27 cellular contexts compared by ENCODE assay signal in the genomic region with DNA sequence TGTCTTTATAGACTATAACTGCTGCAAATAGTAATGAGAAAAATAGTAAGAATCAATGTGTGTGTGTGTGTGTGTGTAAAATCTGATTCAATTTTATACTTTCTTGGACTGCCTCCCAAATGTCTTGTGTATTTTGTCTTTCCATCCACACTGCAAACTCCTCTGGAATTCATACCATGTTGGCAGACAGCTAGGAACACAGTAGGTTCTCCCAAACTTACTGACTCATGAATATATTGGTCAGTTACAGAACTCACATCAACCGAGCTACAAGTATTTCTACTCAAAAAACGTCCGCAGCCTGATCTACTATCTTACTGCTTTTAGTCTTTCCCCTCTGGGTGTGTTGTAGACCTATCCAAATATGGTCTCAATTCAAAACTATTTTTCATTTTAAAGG.
DNase-seq lines count a peak whose midpoint lies in the region; ATAC-seq and TF ChIP-seq lines count a peak whose summit lies in the region.
"Had no signal": no experiment of that assay in that cellular context is flagged by ENCODE, and none has a peak within 500 bp of the region (broad histone marks: within the 10 kb centered on the region; RNA-seq: fewer than 3 reads in every experiment).

No MANE protein-coding gene starts in this region.

- dilution Hi-C loops in mammary epithelial cell (cut with HindIII; ENCODE audit: low sequenced_read_pairs): no loop called here

- H3K4me2 ChIP-seq in mammary epithelial cell (ENCODE audit: insufficient read depth, low read depth, low read length): no peak overlapping the region
- H3K4me2 ChIP-seq in PC-3 (ENCODE audit: low read length): no peak overlapping the region

- H3K27ac ChIP-seq in mammary epithelial cell (ENCODE audit: insufficient read depth, low read depth, low read length) (no peak overlapping the region), breast epithelium (no peak overlapping the region), PC-3 (ENCODE audit: low read length) (no peak overlapping the region)
- H3K27ac ChIP-seq: 22Rv1, GM23248, Peyer's patch, SJCRH30 had no signal

- in situ Hi-C loops in mammary epithelial cell (cut with MboI; ENCODE audit: low sequenced_read_pairs in 2 of 2): no loop called here

- H3K9ac ChIP-seq in mammary epithelial cell (ENCODE audit: insufficient read depth, low read length) (no peak overlapping the region), PC-3 (ENCODE audit: low read length) (no peak overlapping the region)
- H3K9ac ChIP-seq: GM23248 had no signal

- H3K4me3 ChIP-seq in mammary epithelial cell (replicated peaks in 1 of 3; ENCODE audit: insufficient read depth in 1 of 3, low read depth in 2 of 3, low read length in 3 of 3) (no peak overlapping the region), breast epithelium (no peak overlapping the region), PC-3 (ENCODE audit: low read length) (no peak overlapping the region)
- H3K4me3 ChIP-seq: GM23248, Peyer's patch, SJCRH30 had no signal

- H3K9me3 ChIP-seq in mammary epithelial cell (replicated peaks; ENCODE audit: insufficient read depth, low read length): no peaks in the 10 kb centered on the region
- no peaks in the 10 kb centered on the region for H3K9me3 ChIP-seq in breast epithelium
- no peaks in the 10 kb centered on the region for H3K9me3 ChIP-seq in PC-3 (ENCODE audit: low read length)
- H3K9me3 ChIP-seq: BE2C, Peyer's patch, SJCRH30 had no signal

- H4K20me1 ChIP-seq in mammary epithelial cell (ENCODE audit: insufficient read depth, low read length) (no peaks in the 10 kb centered on the region), PC-3 (ENCODE audit: low read length) (no peaks in the 10 kb centered on the region)

- H3F3A ChIP-seq in PC-3 (ENCODE audit: low read length, unreplicated experiment): no peaks in the 10 kb centered on the region

- 40% methylated on average over 3 of the region's 3 CpGs for WGBS in mammary epithelial cell (ENCODE audit: low coverage, missing lambda C conversion rate)

- TF ChIP-seq POLR2A in breast epithelium (IDR thresholded peaks at IDR 0.05): no peak

- H3K4me1 ChIP-seq in mammary epithelial cell (ENCODE audit: insufficient read depth, low read length): no peaks in the 10 kb centered on the region
- H3K4me1 ChIP-seq in breast epithelium: no peaks in the 10 kb centered on the region
- H3K4me1 ChIP-seq in PC-3 (ENCODE audit: insufficient read depth, low read length): no peaks in the 10 kb centered on the region
- H3K4me1 ChIP-seq: BE2C, Peyer's patch, SJCRH30 had no signal

- BruUV-seq in mammary epithelial cell (replicated peaks; lab: Mats Ljungman, UMichigan) (no TSS peak), PC-3 (replicated peaks; lab: Mats Ljungman, UMichigan) (no TSS peak)

- intact Hi-C loops in mammary epithelial cell (cut with micrococcal nuclease) (no loop called here), breast epithelium (cut with DNase I; ENCODE audit: low total_unique reads) (no loop called here), PC-3 (cut with micrococcal nuclease) (no loop called here)

- H3K9me2 ChIP-seq in PC-3 (replicated peaks; ENCODE audit: low read length): no peaks in the 10 kb centered on the region

- H3K36me3 ChIP-seq in mammary epithelial cell (ENCODE audit: insufficient read depth, low read length) (no peaks in the 10 kb centered on the region), breast epithelium (no peaks in the 10 kb centered on the region), PC-3 (ENCODE audit: low read depth, low read length) (no peaks in the 10 kb centered on the region)
- H3K36me3 ChIP-seq: BE2C, Peyer's patch, SJCRH30 had no signal

- no peaks in the 10 kb centered on the region for H3K27me3 ChIP-seq in mammary epithelial cell (ENCODE audit: insufficient read depth, low read length)
- peaks cover 0 to 5% of the 10 kb centered on the region in 2 donors for H3K27me3 ChIP-seq in breast epithelium
- peaks cover 14% of the 10 kb centered on the region for H3K27me3 ChIP-seq in PC-3 (ENCODE audit: low read length)
- H3K27me3 ChIP-seq: BE2C, Peyer's patch, SJCRH30 had no signal

- POLR2A ChIA-PET in PC-3 (lab: Charles Lee; ENCODE audit: unreplicated experiment): no interaction called here

- H2AFZ ChIP-seq in mammary epithelial cell (ENCODE audit: low read depth, low read length) (no peak overlapping the region), PC-3 (ENCODE audit: low read length) (no peak overlapping the region)
- H2AFZ ChIP-seq: GM23248 had no signal

- DNase-seq in mammary epithelial cell (peak; percentile 17), breast epithelium (ENCODE audit: low spot score in 2 of 2) (no peak), astrocyte of the hippocampus (ENCODE audit: low read depth, low spot score) (peak; percentile 19), fibroblast of the conjunctiva (ENCODE audit: low read depth) (peak; percentile 29), NCI-H2029 treated with DMSO at 0.1 percent for 48 hours (lab: John Stamatoyannopoulos, UW) (no peak), PC-3 (no peak)
- DNase-seq: ACHN; BE2C; CD8-positive, alpha-beta memory T cell; DMS79 treated with DMSO at 0.1 percent for 48 hours; GF-D8; GM23248; H7; Kasumi-1; MV-4-11; NCI-H1105 treated with DMSO at 0.1 percent for 48 hours; NCI-H2029; NCI-H446 treated with DMSO at 0.1 percent for 48 hours; NCI-H69; Peyer's patch; SJCRH30 had no signal

- no peak for TF ChIP-seq CTCF in mammary epithelial cell (conservative IDR thresholded peaks at IDR 0.05 in 1 of 2, IDR thresholded peaks at IDR 0.05 in 1 of 2; ENCODE audit: extremely low read depth in 1 of 2, insufficient read depth in 1 of 2, low read depth in 1 of 2, low read length in 2 of 2)
- no peak for TF ChIP-seq CTCF in breast epithelium (IDR thresholded peaks at IDR 0.05)
- no peak for TF ChIP-seq CTCF in PC-3 (conservative IDR thresholded peaks at IDR 0.05; ENCODE audit: low read depth, low read length)

- CTCF ChIA-PET in mammary epithelial cell (lab: Charles Lee; ENCODE audit: low non-redundant PET): no interaction called here
- CTCF ChIA-PET in PC-3 (lab: Charles Lee): no interaction called here

- ATAC-seq in GM18511 (IDR thresholded peaks at IDR 0.05; ENCODE audit: unreplicated experiment) (no peak), PC-3 (no peak), GM18517 (IDR thresholded peaks at IDR 0.05; ENCODE audit: unreplicated experiment) (no peak)
- ATAC-seq: HepG2, Right ventricle myocardium inferior, SK-N-SH treated with all-trans-retinoic acid at 6 μM for 48 hours had no signal

- H3K79me2 ChIP-seq in mammary epithelial cell (ENCODE audit: insufficient read depth, low read length) (no peaks in the 10 kb centered on the region), PC-3 (ENCODE audit: low read length) (no peaks in the 10 kb centered on the region)

Comparison
In these comparisons a context has a peak if more than half of its experiments do, and no peak if none do; other contexts are left out.
1. DNase-seq: peak in mammary epithelial cell (single experiment), astrocyte of the hippocampus (single experiment) and fibroblast of the conjunctiva (single experiment); none in breast epithelium (0 of 2), NCI-H2029 treated with DMSO at 0.1 percent for 48 hours (single experiment) and PC-3 (single experiment).